ENCODE assay signal across 13 cellular contexts in genomic region chr17:42325026-42325425, GRCh38. TPM values are rescaled to one million over a fixed set of nuclear protein-coding genes. Genes with fewer than 3 reads are reported as not detected.
DNase-seq lines count a peak whose midpoint lies in the region; ATAC-seq and TF ChIP-seq lines count a peak whose summit lies in the region.
"Had no signal": no experiment of that assay in that cellular context is flagged by ENCODE, and none has a peak within 500 bp of the region (broad histone marks: within the 10 kb centered on the region; RNA-seq: fewer than 3 reads in every experiment).

No MANE protein-coding gene starts in this region.

- peaks cover 6% of the 10 kb centered on the region; the same call in 1 of the 2 replicates for H3K79me2 ChIP-seq in PC-9 (ENCODE audit: low read depth)

- peaks cover 24% of the 10 kb centered on the region for H3K4me1 Mint-ChIP-seq in neural crest cell

- DNase-seq in BJ (ENCODE audit: low read depth) = peak; percentile 73
- peak; percentile 69 to 91 for DNase-seq in PC-9
- peak; percentile 82 for DNase-seq in dermis blood vessel endothelial cell
- DNase-seq in neural crest cell (ENCODE audit: low read depth, low spot score) = no peak
- DNase-seq in spleen = no peak
- DNase-seq in NCI-H146 (lab: John Stamatoyannopoulos, UW) = no peak
- no peak for DNase-seq in GM19240 (ENCODE audit: insufficient read length, low spot score)
- DNase-seq: activated CD4-positive, alpha-beta T cell treated with anti-CD3 and anti-CD28 coated beads, Interleukin-2, amount 50 U/mL, for 4 hours; DMS79; endodermal cell; NCI-H82; ovary had no signal

- WGBS in spleen, 5 donors = 91 to 98% (median 91%) methylated on average over 7 of the region's 7 CpGs

- H3K4me3 Mint-ChIP-seq in neural crest cell = no peak overlapping the region
- H3K4me3 Mint-ChIP-seq: endodermal cell had no signal

- H3K4me3 ChIP-seq in BJ (ENCODE audit: low read depth, low read length) = no peak overlapping the region
- H3K4me3 ChIP-seq in PC-9 = no peak overlapping the region
- H3K4me3 ChIP-seq in spleen = no peak overlapping the region
- H3K4me3 ChIP-seq: ovary had no signal

- H4K20me1 ChIP-seq in PC-9 (ENCODE audit: insufficient read depth) = no peaks in the 10 kb centered on the region

- CTCF ChIA-PET in BJ (lab: Yijun Ruan, JAX) = interaction anchor here (1.3 to 8.2 kb wide), 10 partner anchors 11 to 202 kb away, joined by 3 to 90 read pairs (median 4); partner anchors contain the start of genes CAVIN1 and STAT3
- CTCF ChIA-PET in PC-9 (lab: Charles Lee) = interaction anchor here (0.6 to 1.3 kb wide), 3 partner anchors 9 to 193 kb away, joined by 3 to 17 read pairs (median 4); no protein-coding TSS in a partner anchor

- peak; percentile 9; the same call in 1 of the 2 replicates for TF ChIP-seq CTCF in BJ (IDR thresholded peaks at IDR 0.05; ENCODE audit: insufficient read depth, low read depth, low read length)
- TF ChIP-seq CTCF in PC-9 (conservative IDR thresholded peaks at IDR 0.05) = no peak
- TF ChIP-seq CTCF in neural crest cell (conservative IDR thresholded peaks at IDR 0.05) = no peak
- no peak for TF ChIP-seq CTCF in spleen (IDR thresholded peaks at IDR 0.05 in 8 of 11, conservative IDR thresholded peaks at IDR 0.05 in 3 of 11)

- H3K27me3 ChIP-seq in BJ (ENCODE audit: control insufficient read depth, insufficient read depth, low read length) (no peaks in the 10 kb centered on the region), PC-9 (ENCODE audit: insufficient read depth, low read depth) (no peaks in the 10 kb centered on the region), spleen (replicated peaks in 1 of 7) (no peaks in the 10 kb centered on the region)
- H3K27me3 ChIP-seq: ovary had no signal

- BruUV-seq in PC-9 (replicated peaks; lab: Mats Ljungman, UMichigan) = no TSS peak

- peaks cover 6% of the 10 kb centered on the region for H3K36me3 Mint-ChIP-seq in neural crest cell (ENCODE audit: low read depth)

- peaks cover 15% of the 10 kb centered on the region for H3K36me3 ChIP-seq in BJ (ENCODE audit: control insufficient read depth, insufficient read depth, low read length)
- H3K36me3 ChIP-seq in PC-9 (ENCODE audit: low read depth) = peaks cover 7% of the 10 kb centered on the region; the same call in 1 of the 2 replicates
- peaks cover 13 to 100% (median 91%) of the 10 kb centered on the region in 6 donors for H3K36me3 ChIP-seq in spleen
- H3K36me3 ChIP-seq: ovary had no signal

- peak overlapping the region; percentile 57 for H3K27ac Mint-ChIP-seq in neural crest cell (ENCODE audit: unreplicated experiment)
- H3K27ac Mint-ChIP-seq: endodermal cell had no signal

- no peaks in the 10 kb centered on the region for H3K9me3 ChIP-seq in PC-9 (ENCODE audit: insufficient read depth, low read depth)
- H3K9me3 ChIP-seq in spleen = no peaks in the 10 kb centered on the region
- H3K9me3 ChIP-seq: ovary had no signal

- H2AFZ ChIP-seq in PC-9 = no peak overlapping the region

- H3F3A ChIP-seq in PC-9 (ENCODE audit: insufficient read depth, low read depth) = peaks cover 64% of the 10 kb centered on the region

- H3K27ac ChIP-seq in PC-9 (peak overlapping the region; percentile 96), spleen (peak overlapping the region in 1 of 8 donors; percentile 42)
- H3K27ac ChIP-seq: ovary had no signal

- ATAC-seq in GM18873 (IDR thresholded peaks at IDR 0.05; ENCODE audit: low FRiP score, unreplicated experiment) = no peak

- H3K9me2 ChIP-seq in PC-9 (ENCODE audit: insufficient read depth) = no peaks in the 10 kb centered on the region

- POLR2A ChIA-PET in BJ (lab: Charles Lee) (interaction anchor here (0.5 to 1.2 kb wide), 3 partner anchors 64 to 211 kb away, joined by 4 read pairs; partner anchors contain the start of genes CAVIN1 and NAGLU), PC-9 (lab: Charles Lee; ENCODE audit: unreplicated experiment) (interaction anchor here (0.5 to 1.5 kb wide), 5 partner anchors 63 to 547 kb away, joined by 3 to 7 read pairs (median 6); partner anchors contain the start of genes CAVIN1 and STAT3)

- H3K4me1 ChIP-seq in PC-9 (replicated peaks; ENCODE audit: insufficient read depth) = peaks cover 61% of the 10 kb centered on the region
- H3K4me1 ChIP-seq in spleen = peaks cover 21 to 56% (median 34%) of the 10 kb centered on the region in 6 donors

- H3K27me3 Mint-ChIP-seq in neural crest cell (ENCODE audit: low read depth) = no peaks in the 10 kb centered on the region

- H3K4me2 ChIP-seq in PC-9 = peak overlapping the region; percentile 41

- no peak for TF ChIP-seq POLR2A in spleen (IDR thresholded peaks at IDR 0.05)

- intact Hi-C loops in PC-9 (cut with micrococcal nuclease; ENCODE audit: unreplicated experiment) = loop anchor here (1.0 to 10.0 kb wide), 3 partner anchors 103 to 352 kb away; partner anchors contain the start of genes NKIRAS2 and PLEKHH3
- intact Hi-C loops in spleen (cut with DNase I; ENCODE audit: low total_unique reads) = no loop called here

- H3K9me3 Mint-ChIP-seq in neural crest cell = no peaks in the 10 kb centered on the region
- H3K9me3 Mint-ChIP-seq: endodermal cell had no signal

RNA-seq across cellular contexts. Expression of gene STAT5A, which starts 36.7 kb away (rescaled TPM):
- polyA plus RNA-seq in BJ (2011; rRNA removed) (6.2 and 17.2 TPM in 2 replicates), spleen (10 to 100 TPM; 22.7 to 42.3 (median 28.4) TPM)
- 9.9 and 11.0 TPM in 2 replicates for polyA minus RNA-seq in BJ (2011; rRNA and poly(A)+ RNA removed)
- total RNA-seq in PC-9 (2021) (3.4 and 12.1 TPM in 2 replicates), dermis blood vessel endothelial cell (51.4 and 60.2 TPM in 2 replicates), neural crest cell (2.6 and 2.9 TPM in 2 replicates), spleen (100 to 1,000 TPM in 1 of 7 donors, 10 to 100 TPM in 6; 63.7 to 131 (median 76.5) TPM)

RNA-seq across cellular contexts. Expression of gene STAT5B, which starts 48.8 kb away (rescaled TPM):
- polyA plus RNA-seq in BJ (2011; rRNA removed) (29.8 and 37.2 TPM in 2 replicates), spleen (10 to 100 TPM; 26.4 to 34.7 (median 26.4) TPM)
- 26.4 and 33.3 TPM in 2 replicates for polyA minus RNA-seq in BJ (2011; rRNA and poly(A)+ RNA removed)
- total RNA-seq in PC-9 (2021) (19.5 and 21.1 TPM in 2 replicates), dermis blood vessel endothelial cell (46.3 and 46.8 TPM in 2 replicates), neural crest cell (48.3 and 49.2 TPM in 2 replicates), spleen (100 to 1,000 TPM in 5 of 7 donors, 10 to 100 TPM in 2; 90.2 to 171 (median 103) TPM)

Comparison
In these comparisons a context has a peak if more than half of its experiments do, and no peak if none do; other contexts are left out.
1. DNase-seq: peak in BJ (single experiment), PC-9 (2 of 2) and dermis blood vessel endothelial cell (single experiment); none in neural crest cell (single experiment), spleen (single experiment), NCI-H146 (single experiment) and GM19240 (single experiment).